In the genomic region with DNA sequence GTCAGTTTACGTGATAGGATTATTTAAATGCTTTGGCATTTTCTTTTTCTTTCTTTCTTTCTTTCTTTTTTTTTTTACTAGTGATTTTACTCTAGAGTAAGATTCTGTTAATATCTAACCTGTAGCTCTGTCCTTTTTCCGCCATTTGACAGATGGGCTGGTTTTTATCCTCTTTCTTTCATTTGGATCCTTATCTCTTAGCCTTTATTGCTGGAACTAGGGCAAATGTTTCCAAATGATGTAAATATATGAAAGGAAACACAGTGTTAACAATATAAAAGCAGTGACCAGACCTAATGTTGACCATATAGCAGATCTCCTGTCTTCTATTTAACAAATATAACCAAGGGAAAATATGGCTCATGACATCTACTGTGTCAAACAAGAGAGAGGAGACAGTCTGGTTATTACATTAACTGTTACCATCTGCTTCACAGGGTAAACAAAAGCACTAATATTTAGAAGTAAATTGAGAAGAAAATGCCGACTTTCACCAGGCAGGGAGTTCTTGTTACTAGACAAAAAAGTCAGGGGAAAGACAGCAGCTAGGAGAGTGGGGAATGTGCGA, we compare ENCODE assay signal across 16 cellular contexts. TPM values are rescaled to one million over a fixed set of nuclear protein-coding genes. Genes with fewer than 3 reads are reported as not detected.
DNase-seq lines count a peak whose midpoint lies in the region; ATAC-seq, FAIRE-seq and TF ChIP-seq lines count a peak whose summit lies in the region.
"Had no signal": no experiment of that assay in that cellular context is flagged by ENCODE, and none has a peak within 500 bp of the region (broad histone marks: within the 10 kb centered on the region; RNA-seq: fewer than 3 reads in every experiment).

No MANE protein-coding gene starts in this region.

- H3K4me3 ChIP-seq in fibroblast of villous mesenchyme (ENCODE audit: low read depth, low read length), result no peak overlapping the region

- peaks cover 5% of the 10 kb centered on the region for H3K9me3 Mint-ChIP-seq in progenitor cell of endocrine pancreas (ENCODE audit: low read depth)
- H3K9me3 Mint-ChIP-seq: CD8-positive, alpha-beta T cell had no signal

- H3K36me3 Mint-ChIP-seq in progenitor cell of endocrine pancreas (ENCODE audit: insufficient read depth), result no peaks in the 10 kb centered on the region
- H3K36me3 Mint-ChIP-seq: CD8-positive, alpha-beta T cell had no signal

- H3K4me1 Mint-ChIP-seq in progenitor cell of endocrine pancreas (ENCODE audit: low read depth), result peaks cover 15% of the 10 kb centered on the region

- H3K27ac Mint-ChIP-seq in progenitor cell of endocrine pancreas, result peak overlapping the region; percentile 65
- H3K27ac Mint-ChIP-seq: CD8-positive, alpha-beta T cell had no signal

- no peak overlapping the region for H3K4me3 Mint-ChIP-seq in progenitor cell of endocrine pancreas (ENCODE audit: low read depth)
- H3K4me3 Mint-ChIP-seq: CD8-positive, alpha-beta T cell had no signal

- TF ChIP-seq POLR2A in H54 (IDR thresholded peaks at IDR 0.05; ENCODE audit: low read depth, low read length), result no peak

- FAIRE-seq in H54 (lab: Jason Lieb, UNC), result peak; percentile 45

- TF ChIP-seq CTCF in fibroblast of villous mesenchyme (IDR thresholded peaks at IDR 0.05; ENCODE audit: insufficient read depth, low read depth, low read length) (no peak), progenitor cell of endocrine pancreas (IDR thresholded peaks at IDR 0.05; ENCODE audit: unreplicated experiment) (no peak)

- no peak for ATAC-seq in GM21737 (IDR thresholded peaks at IDR 0.05; ENCODE audit: unreplicated experiment)
- ATAC-seq: CD8-positive, alpha-beta T cell had no signal

- H3K27me3 Mint-ChIP-seq in progenitor cell of endocrine pancreas, result no peaks in the 10 kb centered on the region

- DNase-seq in H54 (ENCODE audit: insufficient read length, low spot score) (no peak), NCI-H1694 treated with DMSO at 0.1 percent for 48 hours (lab: John Stamatoyannopoulos, UW) (peak; percentile 6), fibroblast of villous mesenchyme (ENCODE audit: low read depth) (peak; percentile 66), progenitor cell of endocrine pancreas (ENCODE audit: low spot score, unreplicated experiment) (no peak), T-helper 2 cell (no peak)
- DNase-seq in effector CD4-positive, alpha-beta T cell, result no peak
- DNase-seq: CD8-positive, alpha-beta T cell; DMS 273 treated with DMSO at 0.1 percent for 48 hours; EL; H7; IMR-90; Kasumi-1; NCI-H2081 treated with DMSO at 0.1 percent for 48 hours; NCI-H226; SHP77 treated with DMSO at 0.1 percent for 48 hours had no signal

RNA-seq across cellular contexts. Expression of a gene that starts 59.8 kb away (rescaled TPM):
- total RNA-seq in fibroblast of villous mesenchyme, result 25.8 and 36.3 TPM in 2 replicates
- total RNA-seq in progenitor cell of endocrine pancreas, result 34.2 and 49.5 TPM in 2 replicates

Comparison
In these comparisons a context has a peak if more than half of its experiments do, and no peak if none do; other contexts are left out.
1. DNase-seq: peak in NCI-H1694 treated with DMSO at 0.1 percent for 48 hours (single experiment) and fibroblast of villous mesenchyme (single experiment); none in H54 (single experiment), progenitor cell of endocrine pancreas (single experiment), effector CD4-positive, alpha-beta T cell (single experiment) and T-helper 2 cell (0 of 5).